25 cellular contexts compared by ENCODE assay signal in genomic region chr2:188251034-188251433, GRCh38. TPM values are rescaled to one million over a fixed set of nuclear protein-coding genes. Genes with fewer than 3 reads are reported as not detected.
DNase-seq lines count a peak whose midpoint lies in the region; ATAC-seq, FAIRE-seq and TF ChIP-seq lines count a peak whose summit lies in the region.
"Had no signal": no experiment of that assay in that cellular context is flagged by ENCODE, and none has a peak within 500 bp of the region (broad histone marks: within the 10 kb centered on the region; RNA-seq: fewer than 3 reads in every experiment).

No MANE protein-coding gene starts in this region.

- TF ChIP-seq CTCF in mammary epithelial cell (conservative IDR thresholded peaks at IDR 0.05 in 1 of 2, IDR thresholded peaks at IDR 0.05 in 1 of 2; ENCODE audit: extremely low read depth in 1 of 2, insufficient read depth in 1 of 2, low read depth in 1 of 2, low read length in 2 of 2) = no peak
- TF ChIP-seq CTCF in MCF 10A (IDR thresholded peaks at IDR 0.05; ENCODE audit: unreplicated experiment) = no peak
- TF ChIP-seq CTCF in H1 (IDR thresholded peaks at IDR 0.05; ENCODE audit: control extremely low read depth in 1 of 3, insufficient read depth in 1 of 3, low read depth in 1 of 3, low read length in 3 of 3) = no peak

- H3K27me3 Mint-ChIP-seq in MCF 10A (ENCODE audit: insufficient read depth, unreplicated experiment) = no peaks in the 10 kb centered on the region
- H3K27me3 Mint-ChIP-seq: CD4-positive, alpha-beta T cell; CD8-positive, alpha-beta memory T cell had no signal

- H3K79me1 ChIP-seq in H1 (ENCODE audit: low read depth, low read length) = no peaks in the 10 kb centered on the region
- H3K79me1 ChIP-seq in trophoblast cell (ENCODE audit: low read length) = peaks cover 1% of the 10 kb centered on the region

- H3K23ac ChIP-seq in H1 (ENCODE audit: insufficient read length) = no peak overlapping the region
- no peak overlapping the region for H3K23ac ChIP-seq in trophoblast cell (ENCODE audit: low read length)

- no peak overlapping the region for H2AK5ac ChIP-seq in H1 (ENCODE audit: low read depth, low read length)
- H2AK5ac ChIP-seq in trophoblast cell (ENCODE audit: low read length) = no peak overlapping the region

- no peak overlapping the region for H3K56ac ChIP-seq in H1 (replicated peaks; ENCODE audit: insufficient read length, low read depth, low read length)

- DNase-seq in mammary epithelial cell (no peak), MCF 10A (ENCODE audit: unreplicated experiment) (no peak), H1 (ENCODE audit: low read depth in 1 of 2, low spot score in 2 of 2) (no peak), trophoblast cell (no peak)
- DNase-seq: 8988T; ACHN; AML-193; BE2C; CD4-positive, alpha-beta T cell; CD8-positive, alpha-beta memory T cell; DMS 273 treated with DMSO at 0.1 percent for 48 hours; DMS79; EL; GDM1; GOT3; H7; HCEC 1CT had no signal

- H3K27ac ChIP-seq in mammary epithelial cell (ENCODE audit: insufficient read depth, low read depth, low read length) (no peak overlapping the region), H1 (ENCODE audit: low read depth, low read length) (no peak overlapping the region), trophoblast cell (ENCODE audit: low read depth, low read length) (peak overlapping the region; percentile 22)
- H3K27ac ChIP-seq: A549; BLaER1 treated with 17β-estradiol and CSF1 and Interleukin-3, amounts not matched to agents 10 nM and 100 nM had no signal

- in situ Hi-C loops in mammary epithelial cell (cut with MboI; ENCODE audit: low sequenced_read_pairs in 2 of 2) = no loop called here

- dilution Hi-C loops in mammary epithelial cell (cut with HindIII; ENCODE audit: low sequenced_read_pairs) = no loop called here

- no peak overlapping the region for H3K4ac ChIP-seq in H1 (replicated peaks; ENCODE audit: insufficient read length, low read depth, low read length)
- no peak overlapping the region for H3K4ac ChIP-seq in trophoblast cell (ENCODE audit: low read depth, low read length)

- H3K9ac ChIP-seq in mammary epithelial cell (ENCODE audit: insufficient read depth, low read length) = no peak overlapping the region
- no peak overlapping the region for H3K9ac ChIP-seq in H1 (replicated peaks in 1 of 4; ENCODE audit: extremely low read depth in 1 of 4, low read depth in 3 of 4, low read length in 3 of 4)
- H3K9ac ChIP-seq in trophoblast cell (ENCODE audit: low read length) = no peak overlapping the region
- H3K9ac ChIP-seq: BLaER1 treated with 17β-estradiol and CSF1 and Interleukin-3, amounts not matched to agents 10 nM and 100 nM had no signal

- TF ChIP-seq RAD21 in H1 (IDR thresholded peaks at IDR 0.05 in 1 of 2, conservative IDR thresholded peaks at IDR 0.05 in 1 of 2; ENCODE audit: low read depth in 2 of 2, low read length in 2 of 2) = no peak

- H3K79me2 ChIP-seq in mammary epithelial cell (ENCODE audit: insufficient read depth, low read length) = no peaks in the 10 kb centered on the region
- no peaks in the 10 kb centered on the region for H3K79me2 ChIP-seq in H1 (ENCODE audit: control insufficient read depth in 1 of 2, insufficient read depth in 2 of 2, low read length in 2 of 2)
- no peaks in the 10 kb centered on the region for H3K79me2 ChIP-seq in trophoblast cell (ENCODE audit: control insufficient read depth, insufficient read depth, low read length, poor library complexity)

- H2AFZ ChIP-seq in mammary epithelial cell (ENCODE audit: low read depth, low read length) (peak overlapping the region; percentile 26), H1 (ENCODE audit: low read length) (no peak overlapping the region), trophoblast cell (ENCODE audit: insufficient read depth, low read length, poor library complexity) (no peak overlapping the region)

- H4K20me1 ChIP-seq in mammary epithelial cell (ENCODE audit: insufficient read depth, low read length) (no peaks in the 10 kb centered on the region), H1 (replicated peaks in 1 of 2; ENCODE audit: control insufficient read depth in 1 of 2, insufficient read depth in 2 of 2, low read length in 2 of 2) (no peaks in the 10 kb centered on the region)
- H4K20me1 ChIP-seq: BLaER1 treated with 17β-estradiol and CSF1 and Interleukin-3, amounts not matched to agents 10 nM and 100 nM had no signal

- no peak overlapping the region for H2BK20ac ChIP-seq in H1 (ENCODE audit: low read length)

- H4K5ac ChIP-seq in H1 (ENCODE audit: insufficient read length, low read depth, low read length) = no peak overlapping the region

- H2BK120ac ChIP-seq in H1 (replicated peaks; ENCODE audit: low read depth, low read length) (no peak overlapping the region), trophoblast cell (ENCODE audit: insufficient read depth, low read length, poor library complexity) (no peak overlapping the region)

- H2BK15ac ChIP-seq in H1 (ENCODE audit: low read length) = no peak overlapping the region

- peaks cover 9% of the 10 kb centered on the region for H3K9me3 Mint-ChIP-seq in MCF 10A (ENCODE audit: unreplicated experiment)
- H3K9me3 Mint-ChIP-seq: CD4-positive, alpha-beta T cell had no signal

- POLR2A ChIA-PET in MCF 10A (lab: Yijun Ruan, JAX) (no interaction called here), H1 (lab: Charles Lee; ENCODE audit: partially characterized antibody) (no interaction called here)

- no peaks in the 10 kb centered on the region for H3K23me2 ChIP-seq in H1 (ENCODE audit: low read depth, low read length)

- H2BK5ac ChIP-seq in H1 (ENCODE audit: low read depth, low read length) (no peak overlapping the region), trophoblast cell (ENCODE audit: low read depth, low read length, poor library complexity) (no peak overlapping the region)

- H3K36me3 Mint-ChIP-seq in MCF 10A (ENCODE audit: insufficient read depth, unreplicated experiment) = no peaks in the 10 kb centered on the region
- H3K36me3 Mint-ChIP-seq: CD14-positive monocyte; CD8-positive, alpha-beta memory T cell had no signal

- no peak overlapping the region for H3K4me3 Mint-ChIP-seq in MCF 10A (ENCODE audit: unreplicated experiment)
- H3K4me3 Mint-ChIP-seq: CD14-positive monocyte; CD4-positive, alpha-beta T cell; CD8-positive, alpha-beta memory T cell had no signal

- CTCF ChIA-PET in mammary epithelial cell (lab: Charles Lee; ENCODE audit: low non-redundant PET) = no interaction called here
- CTCF ChIA-PET in MCF 10A (lab: Yijun Ruan, JAX) = no interaction called here
- CTCF ChIA-PET in H1 (lab: Charles Lee; ENCODE audit: partially characterized antibody) = no interaction called here

- intact Hi-C loops in mammary epithelial cell (cut with micrococcal nuclease) = no loop called here
- intact Hi-C loops in MCF 10A (cut with micrococcal nuclease) = no loop called here

- H3K27me3 ChIP-seq in mammary epithelial cell (ENCODE audit: insufficient read depth, low read length) (no peaks in the 10 kb centered on the region), H1 (replicated peaks in 1 of 4; ENCODE audit: control insufficient read depth in 3 of 4, extremely low read depth in 1 of 4, insufficient read depth in 3 of 4, low read length in 3 of 4) (no peaks in the 10 kb centered on the region), trophoblast cell (ENCODE audit: insufficient read depth, low read length) (no peaks in the 10 kb centered on the region)
- H3K27me3 ChIP-seq: BE2C; BLaER1 treated with 17β-estradiol and CSF1 and Interleukin-3, amounts not matched to agents 10 nM and 100 nM had no signal

- H3K4me2 ChIP-seq in mammary epithelial cell (ENCODE audit: insufficient read depth, low read depth, low read length) = no peak overlapping the region
- H3K4me2 ChIP-seq in H1 (ENCODE audit: insufficient read depth in 1 of 2, low read depth in 2 of 2, low read length in 2 of 2) = no peak overlapping the region
- no peak overlapping the region for H3K4me2 ChIP-seq in trophoblast cell (ENCODE audit: low read length)
- H3K4me2 ChIP-seq: A549; BLaER1 treated with 17β-estradiol and CSF1 and Interleukin-3, amounts not matched to agents 10 nM and 100 nM had no signal

- H3K27ac Mint-ChIP-seq in MCF 10A (ENCODE audit: low read depth, unreplicated experiment) = no peak overlapping the region
- H3K27ac Mint-ChIP-seq: CD14-positive monocyte; CD4-positive, alpha-beta T cell; CD8-positive, alpha-beta memory T cell had no signal

- H4K12ac ChIP-seq in trophoblast cell (ENCODE audit: low read depth, low read length) = no peak overlapping the region

- H3K4me1 Mint-ChIP-seq in MCF 10A (ENCODE audit: insufficient read depth, unreplicated experiment) = no peaks in the 10 kb centered on the region
- H3K4me1 Mint-ChIP-seq: CD14-positive monocyte; CD8-positive, alpha-beta memory T cell had no signal

- H3K4me1 ChIP-seq in mammary epithelial cell (ENCODE audit: insufficient read depth, low read length) (no peaks in the 10 kb centered on the region), H1 (replicated peaks in 1 of 4; ENCODE audit: control insufficient read depth in 3 of 4, insufficient read depth in 4 of 4, low read length in 3 of 4) (peaks cover 0 to 5% (median 1%) of the 10 kb centered on the region in 4 experiments; a peak in 2 of 7 replicates), trophoblast cell (ENCODE audit: control insufficient read depth in 1 of 2, insufficient read depth in 2 of 2, low read length in 2 of 2) (peaks cover 2 to 3% of the 10 kb centered on the region in 2 experiments)
- H3K4me1 ChIP-seq: BE2C; BLaER1 treated with 17β-estradiol and CSF1 and Interleukin-3, amounts not matched to agents 10 nM and 100 nM had no signal

- WGBS in mammary epithelial cell (ENCODE audit: low coverage, missing lambda C conversion rate) = 35% methylated on average over 1 of the region's 1 CpG
- WGBS in H1 (ENCODE audit: extremely low coverage in 1 of 2, insufficient coverage in 1 of 2, insufficient read length in 1 of 2, insufficient replicate concordance in 2 of 2, low coverage in 1 of 2, low lambda C conversion rate in 2 of 2, missing lambda C conversion rate in 1 of 2), 2 experiments = 96% methylated on average over 1 of the region's 1 CpG; no CpG with 5 or more reads in 1 of the 2 experiments
- WGBS in trophoblast cell (ENCODE audit: extremely low coverage, insufficient coverage, insufficient read length) = no CpG with 5 or more reads among the region's 1 CpG

- H3K18ac ChIP-seq in H1 (ENCODE audit: extremely low read depth, low read length) = no peak overlapping the region
- H3K18ac ChIP-seq in trophoblast cell (ENCODE audit: low read length) = no peak overlapping the region

- no peak overlapping the region for H3K14ac ChIP-seq in H1 (ENCODE audit: insufficient read length)
- H3K14ac ChIP-seq in trophoblast cell (ENCODE audit: low read length) = no peak overlapping the region

- H2BK12ac ChIP-seq in H1 (ENCODE audit: low read depth, low read length) (no peak overlapping the region), trophoblast cell (ENCODE audit: low read length) (no peak overlapping the region)

- no peak for TF ChIP-seq EP300 in H1 (IDR thresholded peaks at IDR 0.05; ENCODE audit: borderline replicate concordance in 1 of 2, low read depth in 2 of 2, low read length in 2 of 2)

- H4K91ac ChIP-seq in H1 (replicated peaks; ENCODE audit: insufficient read length, low read length) (no peak overlapping the region), trophoblast cell (ENCODE audit: low read depth, low read length) (no peak overlapping the region)

- BruUV-seq in mammary epithelial cell (replicated peaks; lab: Mats Ljungman, UMichigan) = no TSS peak
- BruUV-seq in MCF 10A (replicated peaks; lab: Mats Ljungman, UMichigan) = no TSS peak

- H3K36me3 ChIP-seq in mammary epithelial cell (ENCODE audit: insufficient read depth, low read length) (no peaks in the 10 kb centered on the region), H1 (ENCODE audit: control insufficient read depth in 2 of 4, insufficient read depth in 4 of 4, low read length in 3 of 4) (no peaks in the 10 kb centered on the region), trophoblast cell (ENCODE audit: control insufficient read depth in 1 of 2, insufficient read depth in 2 of 2, low read length in 2 of 2) (no peaks in the 10 kb centered on the region)
- H3K36me3 ChIP-seq: BE2C; BLaER1 treated with 17β-estradiol and CSF1 and Interleukin-3, amounts not matched to agents 10 nM and 100 nM had no signal

- no peak for TF ChIP-seq POLR2A in H1 (IDR thresholded peaks at IDR 0.05; ENCODE audit: control extremely low read depth in 1 of 2, low read depth in 2 of 2, low read length in 2 of 2)

- H3K9me3 ChIP-seq in mammary epithelial cell (replicated peaks; ENCODE audit: insufficient read depth, low read length) (no peaks in the 10 kb centered on the region), H1 (ENCODE audit: insufficient read depth in 2 of 2, low read depth in 1 of 2, low read length in 1 of 2) (no peaks in the 10 kb centered on the region), trophoblast cell (ENCODE audit: insufficient read depth, low read depth, low read length) (no peaks in the 10 kb centered on the region)
- H3K9me3 ChIP-seq: A549, BE2C had no signal

- H3K4me3 ChIP-seq in mammary epithelial cell (replicated peaks in 1 of 3; ENCODE audit: insufficient read depth in 1 of 3, low read depth in 2 of 3, low read length in 3 of 3) = no peak overlapping the region
- no peak overlapping the region for H3K4me3 ChIP-seq in H1 (ENCODE audit: extremely low read depth in 1 of 4, insufficient read depth in 2 of 4, low read depth in 3 of 4, low read length in 4 of 4)
- H3K4me3 ChIP-seq in trophoblast cell (ENCODE audit: low read depth, low read length) = no peak overlapping the region
- H3K4me3 ChIP-seq: A549; BLaER1 treated with 17β-estradiol and CSF1 and Interleukin-3, amounts not matched to agents 10 nM and 100 nM; GM12878 had no signal

- no peak for ATAC-seq in activated CD4-positive, CD25-positive, alpha-beta regulatory T cell treated with anti-CD3 and anti-CD28 coated beads, Interleukin-2, amount 50 U/mL, for 24 hours
- ATAC-seq in GM21737 (IDR thresholded peaks at IDR 0.05; ENCODE audit: unreplicated experiment) = no peak
- ATAC-seq: A549, GM12878 had no signal

- H4K8ac ChIP-seq in H1 (ENCODE audit: extremely low read depth, insufficient read depth, low read length) (no peak overlapping the region), trophoblast cell (ENCODE audit: low read depth, low read length) (peak overlapping the region; percentile 11)

- FAIRE-seq in H1 (lab: Jason Lieb, UNC) = peak; percentile 28
- FAIRE-seq: A549, D721Med, GM12878, GM19239 had no signal

RNA-seq across cellular contexts. Expression of gene GULP1, which starts 40.6 kb away (rescaled TPM):
- 10 to 100 TPM; 17.3 to 49.7 TPM for total RNA-seq in mammary epithelial cell
- polyA plus RNA-seq in mammary epithelial cell = 11.0 TPM
- polyA minus RNA-seq in mammary epithelial cell = 0.72 TPM
- total RNA-seq in MCF 10A (2022) = 4.2 and 9.3 TPM in 2 replicates
- 130 and 139 TPM in 2 replicates for total RNA-seq in H1 (2021; fragmentation: NEBNext Ultra II Directional; extraction: Animal tissue kit (Norgen Biotek cat#: 25700))
- polyA plus RNA-seq in H1 (2011; rRNA removed) = 56.4 and 69.7 TPM in 2 replicates
- polyA plus RNA-seq in H1 (2011; cell fraction: cytosol; rRNA removed) = 69.1 TPM
- 80.6 TPM for polyA plus RNA-seq in H1 (2011; cell fraction: nucleus; rRNA removed)
- polyA plus RNA-seq in H1 (2012, experiment 1 of 2) = 64.6 to 96.2 TPM (median 88.8 TPM) in 4 replicates
- polyA plus RNA-seq in H1 (2012, experiment 2 of 2) = 8.6 TPM
- polyA plus RNA-seq in H1 (2013, experiment 1 of 2) = 131 TPM
- 136 TPM for polyA plus RNA-seq in H1 (2013, experiment 2 of 2)
- polyA minus RNA-seq in H1 (2011; rRNA and poly(A)+ RNA removed) = 101 and 170 TPM in 2 replicates
- 112 TPM for polyA minus RNA-seq in H1 (2011; cell fraction: cytosol; rRNA and poly(A)+ RNA removed)
- polyA minus RNA-seq in H1 (2011; cell fraction: nucleus; rRNA and poly(A)+ RNA removed) = 251 TPM
- 38.6 and 39.1 TPM in 2 replicates for polyA plus RNA-seq in trophoblast cell (2013)
- total RNA-seq: CD4-positive, alpha-beta T cell; CD8-positive, alpha-beta memory T cell had no signal
- polyA plus RNA-seq: CD14-positive monocyte; CD8-positive, alpha-beta memory T cell had no signal
